In genomic region chr21:6368824-6369223, GRCh38 we compare ENCODE assay signal across 8 cellular contexts.
DNase-seq lines count a peak whose midpoint lies in the region; ATAC-seq and TF ChIP-seq lines count a peak whose summit lies in the region.
"Not testable (repeated sequence)": the region's sequence is repeated elsewhere in the genome, so short reads cannot be mapped to it uniquely, and the experiment has no call there.

No MANE protein-coding gene starts in this region.

- H3K27ac ChIP-seq in cingulate gyrus (ENCODE audit: low read depth, low read length) (peak overlapping the region; percentile 88), lower lobe of right lung (peak overlapping the region; percentile 77), psoas muscle (peak overlapping the region; percentile 79), urinary bladder (ENCODE audit: low read depth) (peak overlapping the region; percentile 32)

- intact Hi-C loops in cardiac septum (cut with DNase I); lower lobe of right lung (cut with DNase I); psoas muscle (cut with DNase I): not testable (repeated sequence)

- H3K27me3 ChIP-seq in lower lobe of right lung (ENCODE audit: low read depth); psoas muscle (ENCODE audit: insufficient read depth in 3 of 3, low read length in 2 of 3): not testable (repeated sequence)

- not testable (repeated sequence) for H3K9me3 ChIP-seq in lower lobe of right lung, psoas muscle

- 5 to 18% (median 14%) methylated on average over 2 to 7 of the region's 7 CpGs for WGBS in psoas muscle, 3 donors
- WGBS in urinary bladder, result 22% methylated on average over 2 of the region's 7 CpGs

- H3K4me1 ChIP-seq in lower lobe of right lung; psoas muscle; urinary bladder (ENCODE audit: insufficient read depth): not testable (repeated sequence)

- not testable (repeated sequence) for H3K4me3 ChIP-seq in LNCaP clone FGC (ENCODE audit: low read depth, low read length); urinary bladder (ENCODE audit: low read depth, low read length)
- H3K4me3 ChIP-seq in lower lobe of right lung, result peak overlapping the region; percentile 39
- peak overlapping the region; percentile 54 for H3K4me3 ChIP-seq in psoas muscle

- ATAC-seq in lower lobe of right lung, psoas muscle: not testable (repeated sequence)

- not testable (repeated sequence) for H3K36me3 ChIP-seq in lower lobe of right lung; psoas muscle (ENCODE audit: insufficient read depth in 1 of 2, low read depth in 1 of 2); urinary bladder (ENCODE audit: insufficient read depth)

- DNase-seq in EL (peak; percentile 18), LNCaP clone FGC (ENCODE audit: low read depth) (peak; percentile 11), cardiac septum (ENCODE audit: low spot score) (peak; percentile 26), psoas muscle (peak in 1 of 2 donors; percentile 0)
- DNase-seq in activated CD8-positive, alpha-beta memory T cell treated with anti-CD3 and anti-CD28 coated beads for 24 hours, result peak; percentile 51
- not testable (repeated sequence) for DNase-seq in lower lobe of right lung

- TF ChIP-seq CTCF in LNCaP clone FGC (IDR thresholded peaks at IDR 0.05; ENCODE audit: control insufficient read depth, extremely low read depth, insufficient read depth); lower lobe of right lung (IDR thresholded peaks at IDR 0.05); psoas muscle (IDR thresholded peaks at IDR 0.05): not testable (repeated sequence)

Comparison
In these comparisons a context has a peak if more than half of its experiments do, and no peak if none do; other contexts are left out.
1. H3K27ac ChIP-seq: peak in every context shown above with its lines; median percentile 88 in cingulate gyrus; 79 in psoas muscle; 77 in lower lobe of right lung; 32 in urinary bladder.